In genomic region chr16:11314309-11314894, GRCh38 we compare ENCODE assay signal across 20 cellular contexts. TPM values are rescaled to one million over a fixed set of nuclear protein-coding genes. Genes with fewer than 3 reads are reported as not detected.
"Had no signal": no experiment of that assay in that cellular context is flagged by ENCODE, and none has a peak within 500 bp of the region (broad histone marks: within the 10 kb centered on the region; RNA-seq: fewer than 3 reads in every experiment).

No MANE protein-coding gene starts in this region.

- H3K27me3 ChIP-seq: colonic mucosa, heart right ventricle, neutrophil, thyroid gland, vagina had no signal

- H3K4me3 Mint-ChIP-seq: activated CD4-positive, alpha-beta memory T cell treated with anti-CD3 and anti-CD28 coated beads for 36 hours; activated naive CD4-positive, alpha-beta T cell treated with anti-CD3 and anti-CD28 coated beads for 36 hours; activated T-helper 1 cell treated with anti-CD3 and anti-CD28 coated beads, Interleukin-12 subunit alpha, Interleukin-12 subunit beta, Interleukin-2, Interleukin-4 antibody, amounts not matched to agents 30 ng/mL and 10 ng/mL and 1 ng/mL, durations not matched to agents 14 hours and 24 hours and 36 hours had no signal

- H3K27ac ChIP-seq: colonic mucosa, heart right ventricle, neutrophil, vagina had no signal

- H3K4me3 ChIP-seq: colonic mucosa, heart right ventricle, smooth muscle cell, thyroid gland, vagina had no signal

- H3K9me3 Mint-ChIP-seq: activated CD4-positive, alpha-beta memory T cell treated with anti-CD3 and anti-CD28 coated beads for 36 hours; activated naive CD4-positive, alpha-beta T cell treated with anti-CD3 and anti-CD28 coated beads for 36 hours; activated T-helper 1 cell treated with anti-CD3 and anti-CD28 coated beads, Interleukin-12 subunit alpha, Interleukin-12 subunit beta, Interleukin-2, Interleukin-4 antibody, amounts not matched to agents 30 ng/mL and 10 ng/mL and 1 ng/mL, durations not matched to agents 14 hours and 24 hours and 36 hours had no signal

- H3K36me3 Mint-ChIP-seq: activated CD4-positive, alpha-beta memory T cell treated with anti-CD3 and anti-CD28 coated beads for 36 hours had no signal

- H3K27me3 Mint-ChIP-seq: activated CD4-positive, alpha-beta memory T cell treated with anti-CD3 and anti-CD28 coated beads for 36 hours had no signal

- H3K9me3 ChIP-seq: colonic mucosa, heart right ventricle, neutrophil, thyroid gland, vagina had no signal

- ATAC-seq: heart right ventricle, right cardiac atrium had no signal

- H3K36me3 ChIP-seq: colonic mucosa, heart right ventricle, neutrophil, thyroid gland, vagina had no signal

- DNase-seq: activated CD4-positive, alpha-beta memory T cell treated with anti-CD3 and anti-CD28 coated beads for 36 hours; activated CD4-positive, alpha-beta T cell treated with anti-CD3 and anti-CD28 coated beads for 1 hour; activated CD8-positive, alpha-beta memory T cell treated with anti-CD3 and anti-CD28 coated beads, Interleukin-2, amount 50 U/mL, for 48 hours; activated naive CD4-positive, alpha-beta T cell treated with anti-CD3 and anti-CD28 coated beads for 36 hours; caudate nucleus; colonic mucosa; effector CD4-positive, alpha-beta T cell; heart right ventricle; right cardiac atrium; T-helper 9 cell; thyroid gland had no signal

- H3K27ac Mint-ChIP-seq: activated CD4-positive, alpha-beta memory T cell treated with anti-CD3 and anti-CD28 coated beads for 36 hours; activated naive CD4-positive, alpha-beta T cell treated with anti-CD3 and anti-CD28 coated beads for 36 hours; activated T-helper 1 cell treated with anti-CD3 and anti-CD28 coated beads, Interleukin-12 subunit alpha, Interleukin-12 subunit beta, Interleukin-2, Interleukin-4 antibody, amounts not matched to agents 30 ng/mL and 10 ng/mL and 1 ng/mL, durations not matched to agents 14 hours and 24 hours and 36 hours had no signal

RNA-seq across cellular contexts. Expression of gene PRM1, which starts 33.3 kb away (rescaled TPM):
- total RNA-seq: activated CD4-positive, alpha-beta memory T cell treated with anti-CD3 and anti-CD28 coated beads for 36 hours; activated naive CD4-positive, alpha-beta T cell treated with anti-CD3 and anti-CD28 coated beads for 36 hours; activated T-helper 1 cell treated with anti-CD3 and anti-CD28 coated beads, Interleukin-12 subunit alpha, Interleukin-12 subunit beta, Interleukin-2, Interleukin-4 antibody, amounts not matched to agents 30 ng/mL and 10 ng/mL and 1 ng/mL, durations not matched to agents 14 hours and 24 hours and 36 hours; colonic mucosa; fibroblast of lung; frontal cortex; heart right ventricle; kidney epithelial cell; liver; right cardiac atrium; smooth muscle cell; vagina had no signal
- polyA plus RNA-seq: adipose tissue, fibroblast of lung, heart right ventricle, liver, right cardiac atrium, smooth muscle cell had no signal

RNA-seq across cellular contexts. Expression of gene PRM2, which starts 38.1 kb away (rescaled TPM):
- total RNA-seq: activated CD4-positive, alpha-beta memory T cell treated with anti-CD3 and anti-CD28 coated beads for 36 hours; activated naive CD4-positive, alpha-beta T cell treated with anti-CD3 and anti-CD28 coated beads for 36 hours; activated T-helper 1 cell treated with anti-CD3 and anti-CD28 coated beads, Interleukin-12 subunit alpha, Interleukin-12 subunit beta, Interleukin-2, Interleukin-4 antibody, amounts not matched to agents 30 ng/mL and 10 ng/mL and 1 ng/mL, durations not matched to agents 14 hours and 24 hours and 36 hours; colonic mucosa; fibroblast of lung; frontal cortex; heart right ventricle; kidney epithelial cell; liver; right cardiac atrium; smooth muscle cell; vagina had no signal
- polyA plus RNA-seq: adipose tissue, fibroblast of lung, heart right ventricle, liver, right cardiac atrium, smooth muscle cell had no signal

RNA-seq across cellular contexts. Expression of gene PRM3, which starts 41.0 kb away (rescaled TPM):
- total RNA-seq: activated CD4-positive, alpha-beta memory T cell treated with anti-CD3 and anti-CD28 coated beads for 36 hours; activated naive CD4-positive, alpha-beta T cell treated with anti-CD3 and anti-CD28 coated beads for 36 hours; activated T-helper 1 cell treated with anti-CD3 and anti-CD28 coated beads, Interleukin-12 subunit alpha, Interleukin-12 subunit beta, Interleukin-2, Interleukin-4 antibody, amounts not matched to agents 30 ng/mL and 10 ng/mL and 1 ng/mL, durations not matched to agents 14 hours and 24 hours and 36 hours; colonic mucosa; fibroblast of lung; frontal cortex; heart right ventricle; kidney epithelial cell; liver; right cardiac atrium; smooth muscle cell; thyroid gland; vagina had no signal
- polyA plus RNA-seq: adipose tissue, fibroblast of lung, heart right ventricle, liver, right cardiac atrium, smooth muscle cell had no signal

RNA-seq across cellular contexts. Expression of gene TNP2, which starts 45.3 kb away (rescaled TPM):
- total RNA-seq: activated CD4-positive, alpha-beta memory T cell treated with anti-CD3 and anti-CD28 coated beads for 36 hours; activated naive CD4-positive, alpha-beta T cell treated with anti-CD3 and anti-CD28 coated beads for 36 hours; activated T-helper 1 cell treated with anti-CD3 and anti-CD28 coated beads, Interleukin-12 subunit alpha, Interleukin-12 subunit beta, Interleukin-2, Interleukin-4 antibody, amounts not matched to agents 30 ng/mL and 10 ng/mL and 1 ng/mL, durations not matched to agents 14 hours and 24 hours and 36 hours; colonic mucosa; fibroblast of lung; frontal cortex; heart right ventricle; kidney epithelial cell; liver; right cardiac atrium; smooth muscle cell; thyroid gland; vagina had no signal
- polyA plus RNA-seq: adipose tissue, fibroblast of lung, heart right ventricle, liver, right cardiac atrium, smooth muscle cell had no signal
